In genomic region chr5:98770158-98770910, GRCh38 we compare ENCODE assay signal across 7 cellular contexts. TPM values are rescaled to one million over a fixed set of nuclear protein-coding genes. Genes with fewer than 3 reads are reported as not detected.
DNase-seq lines count a peak whose midpoint lies in the region; TF ChIP-seq lines count a peak whose summit lies in the region.

No MANE protein-coding gene starts in this region.

- peak overlapping the region; percentile 57 for H3K27ac Mint-ChIP-seq in activated CD4-positive, alpha-beta T cell treated with anti-CD3 and anti-CD28 coated beads, Interleukin-2, amount 10 ng/mL, durations not matched to agents 7 days and 5 days

- H3K4me1 Mint-ChIP-seq in activated CD4-positive, alpha-beta T cell treated with anti-CD3 and anti-CD28 coated beads, Interleukin-2, amount 10 ng/mL, durations not matched to agents 7 days and 5 days: peaks cover 55% of the 10 kb centered on the region

- WGBS in transverse colon (ENCODE audit: low coverage in 1 of 2), 2 donors: 0 to 1% methylated on average over 12 to 42 of the region's 42 CpGs

- H3K4me3 ChIP-seq in GM12865 (ENCODE audit: low read depth, low read length) (peak overlapping the region; percentile 66), muscle layer of duodenum (ENCODE audit: low read depth in 1 of 2, low read length in 2 of 2) (peak overlapping the region; percentile 96 to 98), transverse colon (peak overlapping the region; percentile 30 to 67 (median 63))

- H3K36me3 ChIP-seq in muscle layer of duodenum (ENCODE audit: control insufficient read depth in 1 of 2, insufficient read depth in 2 of 2, low read length in 2 of 2) (no peaks in the 10 kb centered on the region), transverse colon (no peaks in the 10 kb centered on the region)

- H3K9me3 Mint-ChIP-seq in activated CD4-positive, alpha-beta T cell treated with anti-CD3 and anti-CD28 coated beads, Interleukin-2, amount 10 ng/mL, durations not matched to agents 7 days and 5 days: no peaks in the 10 kb centered on the region

- peak overlapping the region; percentile 82 for H3K27ac ChIP-seq in epithelial cell of prostate
- H3K27ac ChIP-seq in muscle layer of duodenum (ENCODE audit: low read length): peak overlapping the region; percentile 92
- peak overlapping the region; percentile 84 to 99 (median 98) for H3K27ac ChIP-seq in transverse colon

- DNase-seq in GM12865 (ENCODE audit: low read depth) (peak; percentile 49), NCI-H1436 (lab: John Stamatoyannopoulos, UW) (peak; percentile 71), epithelial cell of prostate (ENCODE audit: low read depth, low spot score) (no peak), transverse colon (peak; percentile 60), cortex of kidney (lab: John Stamatoyannopoulos, UW) (no peak)
- DNase-seq in activated CD4-positive, alpha-beta T cell treated with anti-CD3 and anti-CD28 coated beads, Interleukin-2, amount 10 ng/mL, durations not matched to agents 7 days and 5 days: no peak

- intact Hi-C loops in transverse colon (cut with DNase I; ENCODE audit: low total_unique reads): no loop called here

- H3K4me1 ChIP-seq in muscle layer of duodenum (ENCODE audit: control insufficient read depth in 1 of 2, insufficient read depth in 2 of 2, low read length in 2 of 2): peaks cover 0 to 26% of the 10 kb centered on the region in 2 donors
- peaks cover 0 to 45% (median 19%) of the 10 kb centered on the region in 4 donors for H3K4me1 ChIP-seq in transverse colon

- no peak for TF ChIP-seq EP300 in transverse colon (IDR thresholded peaks at IDR 0.05; ENCODE audit: low read depth)

- no peak for TF ChIP-seq CTCF in GM12865 (IDR thresholded peaks at IDR 0.05; ENCODE audit: insufficient read depth, low read depth, low read length, missing control alignments)
- TF ChIP-seq CTCF in transverse colon (IDR thresholded peaks at IDR 0.05): no peak

- H3K27me3 ChIP-seq in muscle layer of duodenum (ENCODE audit: low read depth, low read length): no peaks in the 10 kb centered on the region
- peaks cover 7% of the 10 kb centered on the region for H3K27me3 ChIP-seq in transverse colon

- H3K4me3 Mint-ChIP-seq in activated CD4-positive, alpha-beta T cell treated with anti-CD3 and anti-CD28 coated beads, Interleukin-2, amount 10 ng/mL, durations not matched to agents 7 days and 5 days: peak overlapping the region; percentile 80

- no peak for TF ChIP-seq POLR2A in transverse colon (IDR thresholded peaks at IDR 0.05)

- POLR2A ChIA-PET in activated CD4-positive, alpha-beta T cell treated with anti-CD3 and anti-CD28 coated beads, Interleukin-2, amount 10 ng/mL, durations not matched to agents 7 days and 5 days (lab: Charles Lee): no interaction called here

- peaks cover 77% of the 10 kb centered on the region for H3K27me3 Mint-ChIP-seq in activated CD4-positive, alpha-beta T cell treated with anti-CD3 and anti-CD28 coated beads, Interleukin-2, amount 10 ng/mL, durations not matched to agents 7 days and 5 days

- in situ Hi-C loops in transverse colon (cut with MboI; ENCODE audit: low pct_ligation_motif_present in 1 of 4, low pct_unique_long_range_greater_than_20kb in 1 of 4, low sequenced_read_pairs in 3 of 4): loop anchor here in 2 of 4 donors (25.0 kb wide), 2 partner anchors 1233 to 1583 kb away; partner anchors contain the start of gene RIOK2 (in 1 of the 2)

- H3K36me3 Mint-ChIP-seq in activated CD4-positive, alpha-beta T cell treated with anti-CD3 and anti-CD28 coated beads, Interleukin-2, amount 10 ng/mL, durations not matched to agents 7 days and 5 days (ENCODE audit: low read depth): no peaks in the 10 kb centered on the region

- CTCF ChIA-PET in activated CD4-positive, alpha-beta T cell treated with anti-CD3 and anti-CD28 coated beads, Interleukin-2, amount 10 ng/mL, durations not matched to agents 7 days and 5 days (lab: Charles Lee): interaction anchor here (0.6 to 2.2 kb wide), 5 partner anchors 10 to 1013 kb away, joined by 3 to 10 read pairs (median 5); no protein-coding TSS in a partner anchor

- H3K9me3 ChIP-seq in muscle layer of duodenum (ENCODE audit: control insufficient read depth in 1 of 2, low read length in 2 of 2): no peaks in the 10 kb centered on the region
- H3K9me3 ChIP-seq in transverse colon: no peaks in the 10 kb centered on the region

RNA-seq across cellular contexts. Expression of gene RGMB, which starts 3.1 kb away (rescaled TPM):
- total RNA-seq in activated CD4-positive, alpha-beta T cell treated with anti-CD3 and anti-CD28 coated beads, Interleukin-2, amount 10 ng/mL, durations not matched to agents 7 days and 5 days: 1 to 10 TPM; 1.4 to 1.7 TPM
- total RNA-seq in transverse colon: 100 to 1,000 TPM in 1 of 4 donors, 10 to 100 TPM in 3; 39.0 to 125 (median 50.3) TPM

Comparison
In these comparisons a context has a peak if more than half of its experiments do, and no peak if none do; other contexts are left out.
1. DNase-seq: peak in GM12865 (single experiment), NCI-H1436 (single experiment) and transverse colon (single experiment); none in activated CD4-positive, alpha-beta T cell treated with anti-CD3 and anti-CD28 coated beads, Interleukin-2, amount 10 ng/mL, durations not matched to agents 7 days and 5 days (single experiment), epithelial cell of prostate (single experiment) and cortex of kidney (single experiment).
2. RNA of gene RGMB, which starts 3.1 kb away (total RNA-seq): 39.0 to 125 TPM in transverse colon; 1.4 to 1.7 TPM in activated CD4-positive, alpha-beta T cell treated with anti-CD3 and anti-CD28 coated beads, Interleukin-2, amount 10 ng/mL, durations not matched to agents 7 days and 5 days; every median in the first group is over 10 times any median in the second.
3. Peak in every context shown above with its lines, with median percentiles within 50 percentile points of each other: H3K4me3 ChIP-seq and H3K27ac ChIP-seq.